Comparison of ENCODE assay signal across 34 cellular contexts in the genomic region with DNA sequence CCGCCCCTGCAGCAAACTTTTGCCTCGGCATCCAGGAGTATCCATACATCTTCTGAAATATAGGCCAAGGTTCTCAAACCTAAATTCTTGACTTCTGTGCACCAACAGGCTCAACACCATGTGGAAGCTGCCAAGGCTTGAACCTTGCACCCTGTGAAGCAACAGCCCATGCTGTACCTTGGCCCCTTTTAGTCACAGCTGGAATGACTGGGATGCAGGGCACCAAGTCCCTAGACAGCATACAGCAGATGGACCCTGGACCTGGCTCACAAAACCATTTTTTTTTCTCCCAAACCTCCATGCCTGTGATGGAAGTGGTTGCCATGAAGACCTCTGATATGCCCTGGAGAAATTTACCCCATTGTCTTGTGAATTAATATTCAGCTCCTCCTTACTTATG.
"Had no signal": no experiment of that assay in that cellular context is flagged by ENCODE, and none has a peak within 500 bp of the region (broad histone marks: within the 10 kb centered on the region; RNA-seq: fewer than 3 reads in every experiment).

No MANE protein-coding gene starts in this region.

- H3K4me1 ChIP-seq: adrenal gland, ascending aorta, body of pancreas, breast epithelium had no signal

- FAIRE-seq: astrocyte, bronchial epithelial cell had no signal

- H3K27me3 ChIP-seq: adrenal gland, ascending aorta, body of pancreas, brain microvascular endothelial cell, breast epithelium, cardiac muscle cell had no signal

- DNase-seq: activated effector memory CD4-positive, alpha-beta T cell treated with anti-CD3 and anti-CD28 coated beads, Interleukin-2, amount 50 U/mL, for 16 hours; activated effector memory CD4-positive, alpha-beta T cell treated with Interleukin-2 at 50 U/mL for 16 hours; activated gamma-delta T cell; activated gamma-delta T cell treated with Interleukin-2 at 50 U/mL for 16 hours; activated naive CD4-positive, alpha-beta T cell; activated naive CD4-positive, alpha-beta T cell treated with anti-CD3 and anti-CD28 coated beads for 36 hours; activated naive CD4-positive, alpha-beta T cell treated with anti-CD3 and anti-CD28 coated beads, Interleukin-2, amount 10 ng/mL, durations not matched to agents 7 days and 5 days; activated naive CD4-positive, alpha-beta T cell treated with anti-CD3 and anti-CD28 coated beads, Interleukin-2, amount 50 U/mL, for 16 hours; activated naive CD4-positive, alpha-beta T cell treated with Interleukin-2 at 50 U/mL for 16 hours; activated naive CD8-positive, alpha-beta T cell treated with anti-CD3 and anti-CD28 coated beads for 36 hours; activated naive CD8-positive, alpha-beta T cell treated with anti-CD3 and anti-CD28 coated beads, Interleukin-2, amount 10 ng/mL, durations not matched to agents 7 days and 5 days; activated naive CD8-positive, alpha-beta T cell treated with anti-CD3 and anti-CD28 coated beads, Interleukin-2, amount 50 U/mL, for 24 hours; activated T-cell treated with anti-CD3 and anti-CD28 coated beads, Interleukin-2, amount 50 U/mL, for 1 hour; activated T-cell treated with anti-CD3 and anti-CD28 coated beads, Interleukin-2, amount 50 U/mL, for 24 hours; activated T-cell treated with anti-CD3 and anti-CD28 coated beads, Interleukin-2, amount 50 U/mL, for 4 hours; activated T-cell treated with anti-CD3 and anti-CD28 coated beads, Interleukin-2, amount 50 U/mL, for 48 hours; activated T-cell treated with anti-CD3 and anti-CD28 coated beads, Interleukin-2, amount 50 U/mL, for 72 hours; adrenal gland; amniotic stem cell; amygdala; anterior cingulate cortex; aorta; body of pancreas; brain microvascular endothelial cell; caudate nucleus; central memory CD4-positive, alpha-beta T cell; cerebellar nuclear complex had no signal

- H3K27ac ChIP-seq: adrenal gland, ascending aorta, body of pancreas, brain microvascular endothelial cell, breast epithelium, cardiac muscle cell had no signal

- H3K4me3 ChIP-seq: adrenal gland, ascending aorta, body of pancreas, breast epithelium, cardiac muscle cell had no signal

- H3K36me3 ChIP-seq: adrenal gland, ascending aorta, brain microvascular endothelial cell, breast epithelium, cardiac muscle cell had no signal

- H3K9me3 ChIP-seq: adrenal gland, ascending aorta, body of pancreas had no signal

- ATAC-seq: activated naive CD4-positive, alpha-beta T cell treated with anti-CD3 and anti-CD28 coated beads, Interleukin-2, amount 50 U/mL, for 72 hours; activated naive CD8-positive, alpha-beta T cell treated with anti-CD3 and anti-CD28 coated beads, Interleukin-2, amount 50 U/mL, for 24 hours; activated T-cell treated with anti-CD3 and anti-CD28 coated beads, Interleukin-2, amount 50 U/mL, for 4 hours; activated T-cell treated with anti-CD3 and anti-CD28 coated beads, Interleukin-2, amount 50 U/mL, for 72 hours; activated T-helper 17 cell treated with anti-CD3 and anti-CD28 coated beads, Interleukin-2, amount 50 U/mL, for 72 hours; body of pancreas had no signal
